Comparison of ENCODE assay signal across 8 cellular contexts in the genomic region with DNA sequence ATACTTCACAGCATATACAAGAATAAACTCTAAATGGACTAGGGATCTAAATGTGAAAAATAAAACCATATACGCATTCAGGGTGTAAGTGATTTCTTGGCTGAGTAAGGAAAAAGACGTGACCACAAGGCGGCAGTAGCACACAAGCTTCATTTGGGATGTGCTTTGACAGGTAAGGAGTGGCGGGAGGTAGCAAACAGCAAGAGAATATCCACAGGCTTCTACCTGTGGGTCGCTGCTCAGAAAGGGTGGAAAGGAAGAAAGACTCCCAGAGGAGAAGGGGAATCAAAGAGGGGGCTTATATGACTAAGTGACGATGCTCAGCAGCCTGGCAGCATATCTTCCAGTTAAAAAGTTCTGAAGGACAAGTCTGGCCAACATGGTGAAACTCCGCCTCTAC. TPM values are rescaled to one million over a fixed set of nuclear protein-coding genes. Genes with fewer than 3 reads are reported as not detected.
DNase-seq lines count a peak whose midpoint lies in the region; ATAC-seq and TF ChIP-seq lines count a peak whose summit lies in the region.

No MANE protein-coding gene starts in this region.

- ATAC-seq in gastroesophageal sphincter (no peak), upper lobe of left lung (ENCODE audit: low FRiP score in 2 of 2) (peak in 1 of 2 donors; percentile 53), GM18858 (IDR thresholded peaks at IDR 0.05; ENCODE audit: unreplicated experiment) (no peak)

- TF ChIP-seq POLR2A in gastroesophageal sphincter (IDR thresholded peaks at IDR 0.05) (no peak), upper lobe of left lung (IDR thresholded peaks at IDR 0.05) (no peak)

- TF ChIP-seq CTCF in gastroesophageal sphincter (IDR thresholded peaks at IDR 0.05) (peak; percentile 43 to 66 (median 56)), parathyroid adenoma (IDR thresholded peaks at IDR 0.05) (peak; percentile 55), upper lobe of left lung (IDR thresholded peaks at IDR 0.05) (peak in 5 of 6 experiments; percentile 36 to 63 (median 52))

- H3K36me3 ChIP-seq in gastroesophageal sphincter (peaks cover 0 to 5% of the 10 kb centered on the region in 2 donors), parathyroid adenoma (ENCODE audit: control insufficient read depth, insufficient read depth, low read length) (no peaks in the 10 kb centered on the region), upper lobe of left lung (peaks cover 0 to 2% (median 0%) of the 10 kb centered on the region in 4 donors)

- TF ChIP-seq EP300 in gastroesophageal sphincter (IDR thresholded peaks at IDR 0.05): no peak
- TF ChIP-seq EP300 in upper lobe of left lung (IDR thresholded peaks at IDR 0.05): no peak

- H3K27ac ChIP-seq in gastroesophageal sphincter (no peak overlapping the region), parathyroid adenoma (no peak overlapping the region), upper lobe of left lung (no peak overlapping the region)

- peaks cover 0 to 26% (median 11%) of the 10 kb centered on the region in 3 donors for H3K4me1 ChIP-seq in gastroesophageal sphincter
- no peaks in the 10 kb centered on the region for H3K4me1 ChIP-seq in parathyroid adenoma
- H3K4me1 ChIP-seq in upper lobe of left lung: peaks cover 3 to 16% (median 11%) of the 10 kb centered on the region in 4 donors

- DNase-seq in DMS 273 (lab: John Stamatoyannopoulos, UW; ENCODE audit: unreplicated experiment): peak; percentile 82
- DNase-seq in M059J (ENCODE audit: low read depth): peak; percentile 75
- DNase-seq in SHP77 (lab: John Stamatoyannopoulos, UW): peak; percentile 23 to 42
- peak; percentile 61 for DNase-seq in activated effector memory CD4-positive, alpha-beta T cell treated with Interleukin-2 at 50 U/mL for 16 hours
- peak in 1 of 2 donors; percentile 65 for DNase-seq in upper lobe of left lung

- peaks cover 23% of the 10 kb centered on the region for H3K27me3 ChIP-seq in gastroesophageal sphincter
- no peaks in the 10 kb centered on the region for H3K27me3 ChIP-seq in parathyroid adenoma (ENCODE audit: control insufficient read depth, insufficient read depth, low read length)
- no peaks in the 10 kb centered on the region for H3K27me3 ChIP-seq in upper lobe of left lung

- peak overlapping the region; percentile 43 for H2AFZ ChIP-seq in parathyroid adenoma

- H3K9ac ChIP-seq in parathyroid adenoma: no peak overlapping the region

- WGBS in gastroesophageal sphincter (ENCODE audit: low coverage in 1 of 2), 2 donors: 12 to 20% methylated on average over 7 of the region's 7 CpGs
- 14 to 15% methylated on average over 7 of the region's 7 CpGs for WGBS in upper lobe of left lung, 2 donors

- H3K4me2 ChIP-seq in parathyroid adenoma (ENCODE audit: low read length): no peak overlapping the region

- H3K9me3 ChIP-seq in gastroesophageal sphincter (peaks cover 0 to 5% (median 0%) of the 10 kb centered on the region in 3 donors), parathyroid adenoma (ENCODE audit: control insufficient read depth, low read length) (no peaks in the 10 kb centered on the region), upper lobe of left lung (peaks cover 0 to 3% (median 0%) of the 10 kb centered on the region in 4 donors)

- H3K79me2 ChIP-seq in parathyroid adenoma: peaks cover 6% of the 10 kb centered on the region

- H3K4me3 ChIP-seq in gastroesophageal sphincter: no peak overlapping the region
- no peak overlapping the region for H3K4me3 ChIP-seq in parathyroid adenoma (ENCODE audit: low read depth, low read length)
- H3K4me3 ChIP-seq in upper lobe of left lung: no peak overlapping the region

RNA-seq across cellular contexts. Expression of a gene that starts 2.5 kb away (rescaled TPM):
- total RNA-seq in M059J (2014; rRNA removed; shearing (Covaris generic)): 12.7 and 19.0 TPM in 2 replicates
- total RNA-seq in gastroesophageal sphincter: 10 to 100 TPM; 22.6 to 32.2 (median 28.1) TPM
- total RNA-seq in upper lobe of left lung: 10 to 100 TPM in 5 of 6 donors, 1 to 10 TPM in 1; 8.3 to 32.6 (median 25.2) TPM

RNA-seq across cellular contexts. Expression of a gene that starts 34.3 kb away (rescaled TPM):
- 13.3 and 19.0 TPM in 2 replicates for total RNA-seq in M059J (2014; rRNA removed; shearing (Covaris generic))
- total RNA-seq in gastroesophageal sphincter: 10 to 100 TPM; 20.6 to 50.5 (median 28.5) TPM
- total RNA-seq in upper lobe of left lung: 10 to 100 TPM; 12.6 to 37.5 (median 26.0) TPM

RNA-seq across cellular contexts. Expression of a gene that starts 48.3 kb away (rescaled TPM):
- 4.2 and 8.9 TPM in 2 replicates for total RNA-seq in M059J (2014; rRNA removed; shearing (Covaris generic))
- total RNA-seq in gastroesophageal sphincter (10 to 100 TPM; 12.5 to 24.3 (median 19.6) TPM), upper lobe of left lung (10 to 100 TPM; 10.4 to 29.3 (median 12.1) TPM)
